ENCODE assay signal across 8 cellular contexts in genomic region chr22:20430101-20430640, GRCh38. TPM values are rescaled to one million over a fixed set of nuclear protein-coding genes. Genes with fewer than 3 reads are reported as not detected.
A peak's percentile ranks its signal among the peaks of the same experiment; 100 is the strongest.
DNase-seq lines count a peak whose midpoint lies in the region; ATAC-seq and TF ChIP-seq lines count a peak whose summit lies in the region.

No MANE protein-coding gene starts in this region.

- no peaks in the 10 kb centered on the region for H3K36me3 Mint-ChIP-seq in stimulated activated naive CD8-positive, alpha-beta T cell treated with anti-CD3 and anti-CD28 coated beads, Interleukin-15, Interleukin-2, amounts not matched to agents 100 ng/mL and 50 ng/mL, for 24 hours (ENCODE audit: low read depth)
- H3K36me3 Mint-ChIP-seq in activated T-helper 2 cell treated with anti-CD3 and anti-CD28 coated beads, Interferon-gamma antibody, Interleukin-2, Interleukin-4, amounts not matched to agents 10 μg/mL and 5 μg/mL and 100 μg/mL, durations not matched to agents 14 hours and 24 hours and 36 hours (ENCODE audit: low read depth), result peaks cover 5% of the 10 kb centered on the region
- peaks cover 2% of the 10 kb centered on the region for H3K36me3 Mint-ChIP-seq in memory B cell

- H3K4me1 Mint-ChIP-seq in stimulated activated naive CD8-positive, alpha-beta T cell treated with anti-CD3 and anti-CD28 coated beads, Interleukin-15, Interleukin-2, amounts not matched to agents 100 ng/mL and 50 ng/mL, for 24 hours (ENCODE audit: low read depth), result peaks cover 23% of the 10 kb centered on the region
- H3K4me1 Mint-ChIP-seq in activated T-helper 2 cell treated with anti-CD3 and anti-CD28 coated beads, Interferon-gamma antibody, Interleukin-2, Interleukin-4, amounts not matched to agents 10 μg/mL and 5 μg/mL and 100 μg/mL, durations not matched to agents 14 hours and 24 hours and 36 hours (ENCODE audit: low read depth), result peaks cover 5% of the 10 kb centered on the region
- H3K4me1 Mint-ChIP-seq in memory B cell, result peaks cover 7% of the 10 kb centered on the region

- CTCF ChIA-PET in HEK293T (lab: Yijun Ruan, JAX), result no interaction called here

- no peak overlapping the region for H3K27ac Mint-ChIP-seq in stimulated activated naive CD8-positive, alpha-beta T cell treated with anti-CD3 and anti-CD28 coated beads, Interleukin-15, Interleukin-2, amounts not matched to agents 100 ng/mL and 50 ng/mL, for 24 hours
- no peak overlapping the region for H3K27ac Mint-ChIP-seq in activated T-helper 2 cell treated with anti-CD3 and anti-CD28 coated beads, Interferon-gamma antibody, Interleukin-2, Interleukin-4, amounts not matched to agents 10 μg/mL and 5 μg/mL and 100 μg/mL, durations not matched to agents 14 hours and 24 hours and 36 hours
- H3K27ac Mint-ChIP-seq in memory B cell, result no peak overlapping the region

- H3K27me3 Mint-ChIP-seq in stimulated activated naive CD8-positive, alpha-beta T cell treated with anti-CD3 and anti-CD28 coated beads, Interleukin-15, Interleukin-2, amounts not matched to agents 100 ng/mL and 50 ng/mL, for 24 hours, result peaks cover 58% of the 10 kb centered on the region
- H3K27me3 Mint-ChIP-seq in activated T-helper 2 cell treated with anti-CD3 and anti-CD28 coated beads, Interferon-gamma antibody, Interleukin-2, Interleukin-4, amounts not matched to agents 10 μg/mL and 5 μg/mL and 100 μg/mL, durations not matched to agents 14 hours and 24 hours and 36 hours (ENCODE audit: low read depth), result peaks cover 61% of the 10 kb centered on the region
- peaks cover 25% of the 10 kb centered on the region for H3K27me3 Mint-ChIP-seq in memory B cell

- no peak for ATAC-seq in stimulated activated naive CD8-positive, alpha-beta T cell treated with anti-CD3 and anti-CD28 coated beads, Interleukin-15, Interleukin-2, amounts not matched to agents 100 U/mL and 50 U/mL, for 24 hours
- ATAC-seq in memory B cell (ENCODE audit: low read depth) (no peak), GM19467 (IDR thresholded peaks at IDR 0.05; ENCODE audit: unreplicated experiment) (no peak), HG02610 (IDR thresholded peaks at IDR 0.05; ENCODE audit: unreplicated experiment) (no peak)

- POLR2A ChIA-PET in HEK293T (lab: Yijun Ruan, JAX), result no interaction called here

- no peaks in the 10 kb centered on the region for H3K9me3 Mint-ChIP-seq in stimulated activated naive CD8-positive, alpha-beta T cell treated with anti-CD3 and anti-CD28 coated beads, Interleukin-15, Interleukin-2, amounts not matched to agents 100 ng/mL and 50 ng/mL, for 24 hours
- H3K9me3 Mint-ChIP-seq in activated T-helper 2 cell treated with anti-CD3 and anti-CD28 coated beads, Interferon-gamma antibody, Interleukin-2, Interleukin-4, amounts not matched to agents 10 μg/mL and 5 μg/mL and 100 μg/mL, durations not matched to agents 14 hours and 24 hours and 36 hours, result no peaks in the 10 kb centered on the region
- no peaks in the 10 kb centered on the region for H3K9me3 Mint-ChIP-seq in memory B cell

- DNase-seq in stimulated activated naive CD8-positive, alpha-beta T cell treated with anti-CD3 and anti-CD28 coated beads, Interleukin-15, Interleukin-2, amounts not matched to agents 100 U/mL and 50 U/mL, for 24 hours, result no peak
- DNase-seq in activated T-helper 2 cell treated with anti-CD3 and anti-CD28 coated beads, Interferon-gamma antibody, Interleukin-2, Interleukin-4, amounts not matched to agents 10 μg/mL and 5 μg/mL and 100 μg/mL, durations not matched to agents 14 hours and 24 hours and 36 hours (ENCODE audit: low spot score), result no peak
- DNase-seq in memory B cell (ENCODE audit: low spot score in 2 of 2) (no peak), islet precursor cell (no peak), HEK293T (ENCODE audit: extremely low spot score) (no peak)

- H3K4me3 Mint-ChIP-seq in stimulated activated naive CD8-positive, alpha-beta T cell treated with anti-CD3 and anti-CD28 coated beads, Interleukin-15, Interleukin-2, amounts not matched to agents 100 ng/mL and 50 ng/mL, for 24 hours, result peak overlapping the region; percentile 51
- peak overlapping the region; percentile 61 for H3K4me3 Mint-ChIP-seq in activated T-helper 2 cell treated with anti-CD3 and anti-CD28 coated beads, Interferon-gamma antibody, Interleukin-2, Interleukin-4, amounts not matched to agents 10 μg/mL and 5 μg/mL and 100 μg/mL, durations not matched to agents 14 hours and 24 hours and 36 hours (ENCODE audit: low read depth)
- H3K4me3 Mint-ChIP-seq in memory B cell, result peak overlapping the region; percentile 92

- intact Hi-C loops in activated T-helper 2 cell treated with anti-CD3 and anti-CD28 coated beads, Interferon-gamma antibody, Interleukin-2, Interleukin-4, amounts not matched to agents 10 μg/mL and 5 μg/mL and 100 μg/mL, durations not matched to agents 14 hours and 24 hours and 36 hours (cut with micrococcal nuclease), result no loop called here

TF ChIP-seq in HEK293T, 16 proteins besides CTCF, POLR2A, EP300 and RAD21:
- TF ChIP-seq TARDBP (IDR thresholded peaks at IDR 0.05), result no peak
- no peak for TF ChIP-seq FOXA1 (IDR thresholded peaks at IDR 0.05)
- no peak for TF ChIP-seq ZNF384 (IDR thresholded peaks at IDR 0.05)
- no peak for TF ChIP-seq SUZ12 (IDR thresholded peaks at IDR 0.05)
- no peak for TF ChIP-seq ELF4 (IDR thresholded peaks at IDR 0.05)
- TF ChIP-seq HDGF (IDR thresholded peaks at IDR 0.05; ENCODE audit: borderline replicate concordance), result no peak
- TF ChIP-seq PKNOX1 (IDR thresholded peaks at IDR 0.05), result no peak

RNA-seq across cellular contexts. Expression of gene SCARF2, which starts 7.5 kb away (rescaled TPM):
- total RNA-seq in activated T-helper 2 cell treated with anti-CD3 and anti-CD28 coated beads, Interferon-gamma antibody, Interleukin-2, Interleukin-4, amounts not matched to agents 10 μg/mL and 5 μg/mL and 100 μg/mL, durations not matched to agents 14 hours and 24 hours and 36 hours, result 0.55 and 0.62 TPM in 2 replicates

RNA-seq across cellular contexts. Expression of gene ZNF74, which starts 36.2 kb away (rescaled TPM):
- total RNA-seq in activated T-helper 2 cell treated with anti-CD3 and anti-CD28 coated beads, Interferon-gamma antibody, Interleukin-2, Interleukin-4, amounts not matched to agents 10 μg/mL and 5 μg/mL and 100 μg/mL, durations not matched to agents 14 hours and 24 hours and 36 hours, result 13.2 and 14.4 TPM in 2 replicates
